Comparison of ENCODE assay signal across 8 cellular contexts in genomic region chr3:188948658-188949400, GRCh38.
DNase-seq lines count a peak whose midpoint lies in the region; ATAC-seq, FAIRE-seq and TF ChIP-seq lines count a peak whose summit lies in the region.

No MANE protein-coding gene starts in this region.

- TF ChIP-seq POLR2A in A549 (IDR thresholded peaks at IDR 0.05; ENCODE audit: low read length): no peak

- H3K4me2 ChIP-seq in A549: peak overlapping the region; percentile 84

- H3K4me3 ChIP-seq in A549: peak overlapping the region; percentile 43
- H3K4me3 ChIP-seq in HUES64 (ENCODE audit: low read length): peak overlapping the region; percentile 83
- peak overlapping the region; percentile 57 to 64 for H3K4me3 ChIP-seq in ascending aorta
- H3K4me3 ChIP-seq in kidney epithelial cell (ENCODE audit: low read depth, low read length): no peak overlapping the region
- H3K4me3 ChIP-seq in effector memory CD4-positive, alpha-beta T cell (ENCODE audit: insufficient read depth, low read depth, low read length, poor library complexity, severe bottlenecking): no peak overlapping the region

- peak overlapping the region; percentile 83 for H3K9ac ChIP-seq in HUES64 (ENCODE audit: low read depth, low read length)

- peaks cover 43% of the 10 kb centered on the region for H3K4me1 ChIP-seq in A549
- H3K4me1 ChIP-seq in HUES64 (ENCODE audit: insufficient read depth, low read length): peaks cover 17% of the 10 kb centered on the region
- peaks cover 32 to 72% of the 10 kb centered on the region in 2 donors for H3K4me1 ChIP-seq in ascending aorta
- H3K4me1 ChIP-seq in effector memory CD4-positive, alpha-beta T cell (ENCODE audit: control insufficient read depth, insufficient read depth, low read length, poor library complexity, severe bottlenecking): no peaks in the 10 kb centered on the region

- no peak for TF ChIP-seq EP300 in A549 (IDR thresholded peaks at IDR 0.05)

- H3K9me3 ChIP-seq in A549 (no peaks in the 10 kb centered on the region), HUES64 (ENCODE audit: insufficient read depth, low read depth, low read length) (no peaks in the 10 kb centered on the region), ascending aorta (no peaks in the 10 kb centered on the region)
- H3K9me3 ChIP-seq in effector memory CD4-positive, alpha-beta T cell (ENCODE audit: control insufficient read depth, low read length): no peaks in the 10 kb centered on the region

- H3K27ac Mint-ChIP-seq in stimulated activated naive B cell treated with anti-CD40 and anti-IgM and Interleukin-4, amounts not matched to agents 10 μg/mL and 1 μg/mL and 100 μg/mL, for 72 hours: peak overlapping the region; percentile 89

- 61% methylated on average over 6 of the region's 6 CpGs for WGBS in A549 (ENCODE audit: missing lambda C conversion rate)
- 67% methylated on average over 6 of the region's 6 CpGs for WGBS in HUES64

- H3K27ac ChIP-seq in A549: peak overlapping the region; percentile 93 to 98
- H3K27ac ChIP-seq in HUES64 (ENCODE audit: low read depth, low read length): peak overlapping the region; percentile 68
- peak overlapping the region; percentile 98 to 99 for H3K27ac ChIP-seq in ascending aorta
- no peak overlapping the region for H3K27ac ChIP-seq in effector memory CD4-positive, alpha-beta T cell (ENCODE audit: insufficient read depth, low read length, poor library complexity, severe bottlenecking)

- CTCF ChIA-PET in A549 (lab: Yijun Ruan, JAX): interaction anchor here (1.0 to 5.7 kb wide), 2 partner anchors 1209 to 1210 kb away, joined by 3 to 35 read pairs; no protein-coding TSS in a partner anchor

- H3K9me3 Mint-ChIP-seq in stimulated activated naive B cell treated with anti-CD40 and anti-IgM and Interleukin-4, amounts not matched to agents 10 μg/mL and 1 μg/mL and 100 μg/mL, for 72 hours: peaks cover 0 to 1% of the 10 kb centered on the region in 2 donors

- H3K36me3 ChIP-seq in HUES64 (ENCODE audit: insufficient read depth, low read length): no peaks in the 10 kb centered on the region
- no peaks in the 10 kb centered on the region for H3K36me3 ChIP-seq in ascending aorta
- H3K36me3 ChIP-seq in kidney epithelial cell (ENCODE audit: control insufficient read depth, insufficient read depth, low read length): no peaks in the 10 kb centered on the region
- H3K36me3 ChIP-seq in effector memory CD4-positive, alpha-beta T cell (ENCODE audit: control insufficient read depth, insufficient read depth, low read length): no peaks in the 10 kb centered on the region

- intact Hi-C loops in ascending aorta (cut with DNase I): loop anchor here (1.0 to 5.0 kb wide), 7 partner anchors 60 to 897 kb away; partner anchors contain the start of gene LPP

- peaks cover 30 to 50% of the 10 kb centered on the region in 2 donors for H3K4me1 Mint-ChIP-seq in stimulated activated naive B cell treated with anti-CD40 and anti-IgM and Interleukin-4, amounts not matched to agents 10 μg/mL and 1 μg/mL and 100 μg/mL, for 72 hours

- FAIRE-seq in A549 (lab: Jason Lieb, UNC) (no peak), HTR-8/SVneo (lab: Jason Lieb, UNC) (no peak)

- POLR2A ChIA-PET in A549 (lab: Yijun Ruan, JAX): interaction anchor here (1.1 to 1.7 kb wide), 2 partner anchors 1203 to 1209 kb away, joined by 5 to 9 read pairs; partner anchors contain the start of gene BCL6

- H3K4me3 Mint-ChIP-seq in stimulated activated naive B cell treated with anti-CD40 and anti-IgM and Interleukin-4, amounts not matched to agents 10 μg/mL and 1 μg/mL and 100 μg/mL, for 72 hours: peak overlapping the region; percentile 59 to 64

- H3K36me3 Mint-ChIP-seq in stimulated activated naive B cell treated with anti-CD40 and anti-IgM and Interleukin-4, amounts not matched to agents 10 μg/mL and 1 μg/mL and 100 μg/mL, for 72 hours: peaks cover 0 to 7% of the 10 kb centered on the region in 2 donors

- peaks cover 10 to 13% of the 10 kb centered on the region in 2 donors for H3K27me3 Mint-ChIP-seq in stimulated activated naive B cell treated with anti-CD40 and anti-IgM and Interleukin-4, amounts not matched to agents 10 μg/mL and 1 μg/mL and 100 μg/mL, for 72 hours

- peaks cover 8% of the 10 kb centered on the region; the same call in 1 of the 2 replicates for H3K27me3 ChIP-seq in HUES64 (ENCODE audit: insufficient read depth, low read length)
- no peaks in the 10 kb centered on the region for H3K27me3 ChIP-seq in ascending aorta
- H3K27me3 ChIP-seq in kidney epithelial cell (ENCODE audit: control insufficient read depth, insufficient read depth, low read length): no peaks in the 10 kb centered on the region
- H3K27me3 ChIP-seq in effector memory CD4-positive, alpha-beta T cell (replicated peaks; ENCODE audit: control insufficient read depth, insufficient read depth, low read length, poor library complexity, severe bottlenecking): no peaks in the 10 kb centered on the region

- ATAC-seq in A549: peak; percentile 12 to 23; a peak in 5 of 6 replicates
- peak; percentile 86 to 88 for ATAC-seq in stimulated activated naive B cell treated with anti-CD40 and anti-IgM and Interleukin-4, amounts not matched to agents 10 μg/mL and 1 μg/mL and 100 μg/mL, for 72 hours (replicated peaks)
- no peak for ATAC-seq in GM21390 (IDR thresholded peaks at IDR 0.05; ENCODE audit: unreplicated experiment)

- TF ChIP-seq CTCF in A549 (IDR thresholded peaks at IDR 0.05): no peak
- TF ChIP-seq CTCF in ascending aorta (IDR thresholded peaks at IDR 0.05): no peak
- no peak for TF ChIP-seq CTCF in kidney epithelial cell (IDR thresholded peaks at IDR 0.05; ENCODE audit: insufficient read depth, low read length, poor library complexity, severe bottlenecking)

- DNase-seq in A549 (ENCODE audit: low read depth in 1 of 2, low spot score in 1 of 2): peak; percentile 20 to 66
- no peak for DNase-seq in ascending aorta (ENCODE audit: low spot score in 2 of 2)
- DNase-seq in kidney epithelial cell (ENCODE audit: low read depth): peak; percentile 88
- peak; percentile 59 for DNase-seq in stimulated activated naive B cell treated with anti-CD40 and anti-IgM and Interleukin-4, amounts not matched to agents 10 μg/mL and 1 μg/mL and 100 μg/mL, for 72 hours
- DNase-seq in effector memory CD4-positive, alpha-beta T cell: no peak
- DNase-seq in HTR-8/SVneo (ENCODE audit: insufficient read length, low spot score): no peak

- no peak for TF ChIP-seq RAD21 in A549 (conservative IDR thresholded peaks at IDR 0.05 in 1 of 2, IDR thresholded peaks at IDR 0.05 in 1 of 2)

TF ChIP-seq in A549, 52 proteins besides CTCF, POLR2A, EP300 and RAD21:
- TF ChIP-seq JUN (IDR thresholded peaks at IDR 0.05) (0 out of 5 replicates have a peak, but pooled peaks of 1 of the 2 experiments have one; percentile 7), FOSL2 (IDR thresholded peaks at IDR 0.05) (0 out of 2 replicates have a peak, but pooled peaks have one; percentile 14), FOSL2 (CRISPR knock-in tag; IDR thresholded peaks at IDR 0.05) (peak; percentile 67), RCOR1 (IDR thresholded peaks at IDR 0.05; ENCODE audit: low read depth, low read length) (no peak)

Comparison
In these comparisons a context has a peak if more than half of its experiments do, and no peak if none do; other contexts are left out.
1. DNase-seq: peak in A549 (2 of 2), kidney epithelial cell (single experiment) and stimulated activated naive B cell treated with anti-CD40 and anti-IgM and Interleukin-4, amounts not matched to agents 10 μg/mL and 1 μg/mL and 100 μg/mL, for 72 hours (single experiment); none in ascending aorta (0 of 2), effector memory CD4-positive, alpha-beta T cell (0 of 3) and HTR-8/SVneo (single experiment).
2. H3K4me3 ChIP-seq: peak in A549 (single experiment), HUES64 (single experiment) and ascending aorta (2 of 2); none in kidney epithelial cell (single experiment) and effector memory CD4-positive, alpha-beta T cell (single experiment).